29 cellular contexts compared by ENCODE assay signal in the genomic region with DNA sequence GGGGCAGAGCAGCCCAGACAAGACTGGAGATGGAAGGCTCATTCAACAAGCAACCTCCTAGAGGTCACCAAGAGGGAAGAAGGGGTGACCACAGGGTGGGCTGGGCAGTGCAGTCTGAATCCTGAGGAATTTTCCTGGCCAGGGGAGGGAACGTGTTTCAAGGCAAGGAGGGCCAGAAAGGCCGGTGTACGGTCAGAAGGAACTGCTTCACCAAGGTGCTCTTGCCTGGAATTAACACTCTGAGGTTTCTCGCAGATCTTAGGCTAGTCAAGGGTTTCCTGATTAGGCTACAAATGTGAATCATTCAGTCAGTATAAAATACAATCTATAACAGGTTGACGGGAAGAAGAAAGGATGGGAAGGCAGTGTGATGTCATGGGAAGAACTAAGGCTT.
DNase-seq lines count a peak whose midpoint lies in the region; ATAC-seq and TF ChIP-seq lines count a peak whose summit lies in the region.
"Had no signal": no experiment of that assay in that cellular context is flagged by ENCODE, and none has a peak within 500 bp of the region (broad histone marks: within the 10 kb centered on the region; RNA-seq: fewer than 3 reads in every experiment).

No MANE protein-coding gene starts in this region.

- H3K27ac ChIP-seq in endodermal cell (ENCODE audit: low read depth, low read length), result no peak overlapping the region
- no peak overlapping the region for H3K27ac ChIP-seq in brain microvascular endothelial cell
- H3K27ac ChIP-seq: BLaER1 treated with 17β-estradiol and CSF1 and Interleukin-3, amounts not matched to agents 10 nM and 100 nM; breast epithelium; left lung had no signal

- no peak for ATAC-seq in T-helper 17 cell
- ATAC-seq in stimulated activated effector memory CD8-positive, alpha-beta T cell treated with anti-CD3 and anti-CD28 coated beads, Interleukin-12 subunit alpha, Interleukin-12 subunit beta, amount 100 ng/mL, for 72 hours, result peak; percentile 27
- ATAC-seq: HCT116; HepG2; left lung; right cardiac atrium; stimulated activated naive CD8-positive, alpha-beta T cell treated with anti-CD3 and anti-CD28 coated beads, Interleukin-15, Interleukin-2, amounts not matched to agents 100 U/mL and 50 U/mL, for 24 hours had no signal

- no peak for DNase-seq in activated naive CD4-positive, alpha-beta T cell treated with anti-CD3 and anti-CD28 coated beads, Interleukin-2, amount 10 ng/mL, durations not matched to agents 7 days and 5 days
- DNase-seq in activated naive CD4-positive, alpha-beta T cell treated with anti-CD3 and anti-CD28 coated beads, Interleukin-2, amount 50 U/mL, for 16 hours, result no peak
- no peak for DNase-seq in T-helper 17 cell
- DNase-seq in endodermal cell, result peak; percentile 38
- peak in 1 of 2 donors; percentile 35 for DNase-seq in stimulated activated effector memory CD8-positive, alpha-beta T cell treated with anti-CD3 and anti-CD28 coated beads, Interleukin-12 subunit alpha, Interleukin-12 subunit beta, amount 100 ng/mL, for 72 hours (ENCODE audit: low spot score in 2 of 2)
- no peak for DNase-seq in glomerular visceral epithelial cell (ENCODE audit: extremely low spot score)
- DNase-seq in GM19240 (ENCODE audit: insufficient read length, low spot score), result no peak
- no peak for DNase-seq in brain microvascular endothelial cell
- DNase-seq: activated CD4-positive, alpha-beta T cell treated with anti-CD3 and anti-CD28 coated beads, Interleukin-2, amount 50 U/mL, for 48 hours; activated gamma-delta T cell treated with Interleukin-2 at 50 U/mL for 16 hours; COR-L47; DMS53; Karpas-422; left lung; mesendoderm; NCI-H1417; NCI-H2081; NCI-H226; NCI-H526 treated with DMSO at 0.1 percent for 48 hours; NK-92 treated with Interleukin-12 subunit alpha and Interleukin-12 subunit beta, amount 100 ng/mL, for 24 hours; posterior cingulate gyrus; right cardiac atrium; stimulated activated naive CD8-positive, alpha-beta T cell treated with anti-CD3 and anti-CD28 coated beads, Interleukin-15, Interleukin-2, amounts not matched to agents 100 U/mL and 50 U/mL, for 24 hours; T1000 had no signal

- H3K4me1 Mint-ChIP-seq in activated naive CD4-positive, alpha-beta T cell treated with anti-CD3 and anti-CD28 coated beads, Interleukin-2, amount 10 ng/mL, durations not matched to agents 7 days and 5 days, result peaks cover 64% of the 10 kb centered on the region
- H3K4me1 Mint-ChIP-seq in T-helper 17 cell, result peaks cover 7% of the 10 kb centered on the region
- H3K4me1 Mint-ChIP-seq in endodermal cell, result peaks cover 13% of the 10 kb centered on the region
- peaks cover 16% of the 10 kb centered on the region for H3K4me1 Mint-ChIP-seq in stimulated activated effector memory CD8-positive, alpha-beta T cell treated with anti-CD3 and anti-CD28 coated beads, Interleukin-12 subunit alpha, Interleukin-12 subunit beta, amount 100 ng/mL, for 72 hours

- H3K4me1 ChIP-seq in endodermal cell (ENCODE audit: control insufficient read depth, insufficient read depth, low read length), result peaks cover 9% of the 10 kb centered on the region
- H3K4me1 ChIP-seq: breast epithelium, left lung had no signal

- peaks cover 38% of the 10 kb centered on the region for H3K27me3 Mint-ChIP-seq in activated naive CD4-positive, alpha-beta T cell treated with anti-CD3 and anti-CD28 coated beads, Interleukin-2, amount 10 ng/mL, durations not matched to agents 7 days and 5 days
- peaks cover 51% of the 10 kb centered on the region for H3K27me3 Mint-ChIP-seq in T-helper 17 cell
- peaks cover 13% of the 10 kb centered on the region for H3K27me3 Mint-ChIP-seq in endodermal cell (ENCODE audit: insufficient read depth)

- TF ChIP-seq CTCF in endodermal cell (conservative IDR thresholded peaks at IDR 0.05) (no peak), brain microvascular endothelial cell (IDR thresholded peaks at IDR 0.05; ENCODE audit: low read depth, low read length, missing control alignments) (no peak)

- H3K36me3 ChIP-seq in endodermal cell (ENCODE audit: control insufficient read depth, insufficient read depth, low read length) (no peaks in the 10 kb centered on the region), brain microvascular endothelial cell (replicated peaks) (no peaks in the 10 kb centered on the region)
- H3K36me3 ChIP-seq: breast epithelium, left lung had no signal

- 80 to 82% methylated on average over 3 to 5 of the region's 5 CpGs for WGBS in endodermal cell (ENCODE audit: insufficient coverage in 1 of 2, insufficient read length in 1 of 2), 2 experiments

- no peak overlapping the region for H3K9ac ChIP-seq in endodermal cell (ENCODE audit: extremely low read depth, low read length, poor library complexity, severe bottlenecking)
- H3K9ac ChIP-seq: BLaER1 treated with 17β-estradiol and CSF1 and Interleukin-3, amounts not matched to agents 10 nM and 100 nM had no signal

- CTCF ChIA-PET in activated naive CD4-positive, alpha-beta T cell treated with anti-CD3 and anti-CD28 coated beads, Interleukin-2, amount 10 ng/mL, durations not matched to agents 7 days and 5 days (lab: Charles Lee), result no interaction called here

- H3K27ac Mint-ChIP-seq in activated naive CD4-positive, alpha-beta T cell treated with anti-CD3 and anti-CD28 coated beads, Interleukin-2, amount 10 ng/mL, durations not matched to agents 7 days and 5 days, result peak overlapping the region; percentile 56
- peak overlapping the region; percentile 86 for H3K27ac Mint-ChIP-seq in T-helper 17 cell
- no peak overlapping the region for H3K27ac Mint-ChIP-seq in endodermal cell
- no peak overlapping the region for H3K27ac Mint-ChIP-seq in stimulated activated effector memory CD8-positive, alpha-beta T cell treated with anti-CD3 and anti-CD28 coated beads, Interleukin-12 subunit alpha, Interleukin-12 subunit beta, amount 100 ng/mL, for 72 hours

- in situ Hi-C loops in brain microvascular endothelial cell (cut with HindIII; ENCODE audit: low pct_ligation_motif_present, low sequenced_read_pairs), result no loop called here

- H3K36me3 Mint-ChIP-seq in activated naive CD4-positive, alpha-beta T cell treated with anti-CD3 and anti-CD28 coated beads, Interleukin-2, amount 10 ng/mL, durations not matched to agents 7 days and 5 days, result peaks cover 1% of the 10 kb centered on the region
- H3K36me3 Mint-ChIP-seq in T-helper 17 cell (ENCODE audit: low read depth) (peaks cover 3% of the 10 kb centered on the region), endodermal cell (ENCODE audit: low read depth) (no peaks in the 10 kb centered on the region)
- no peaks in the 10 kb centered on the region for H3K36me3 Mint-ChIP-seq in stimulated activated effector memory CD8-positive, alpha-beta T cell treated with anti-CD3 and anti-CD28 coated beads, Interleukin-12 subunit alpha, Interleukin-12 subunit beta, amount 100 ng/mL, for 72 hours

- H3K27me3 ChIP-seq in endodermal cell (ENCODE audit: control insufficient read depth, insufficient read depth, low read length, poor library complexity, severe bottlenecking) (peaks cover 29% of the 10 kb centered on the region), brain microvascular endothelial cell (replicated peaks) (no peaks in the 10 kb centered on the region)
- H3K27me3 ChIP-seq: BLaER1 treated with 17β-estradiol and CSF1 and Interleukin-3, amounts not matched to agents 10 nM and 100 nM; breast epithelium had no signal

- H3K9me3 Mint-ChIP-seq in activated naive CD4-positive, alpha-beta T cell treated with anti-CD3 and anti-CD28 coated beads, Interleukin-2, amount 10 ng/mL, durations not matched to agents 7 days and 5 days, result no peaks in the 10 kb centered on the region
- no peaks in the 10 kb centered on the region for H3K9me3 Mint-ChIP-seq in endodermal cell
- H3K9me3 Mint-ChIP-seq in stimulated activated effector memory CD8-positive, alpha-beta T cell treated with anti-CD3 and anti-CD28 coated beads, Interleukin-12 subunit alpha, Interleukin-12 subunit beta, amount 100 ng/mL, for 72 hours, result no peaks in the 10 kb centered on the region

- H3K4me3 ChIP-seq in endodermal cell (ENCODE audit: low read length), result no peak overlapping the region
- H3K4me3 ChIP-seq in brain microvascular endothelial cell (ENCODE audit: low read depth, low read length), result no peak overlapping the region
- H3K4me3 ChIP-seq: BLaER1 treated with 17β-estradiol and CSF1 and Interleukin-3, amounts not matched to agents 10 nM and 100 nM; breast epithelium; left lung; smooth muscle cell had no signal

- H3K4me3 Mint-ChIP-seq in activated naive CD4-positive, alpha-beta T cell treated with anti-CD3 and anti-CD28 coated beads, Interleukin-2, amount 10 ng/mL, durations not matched to agents 7 days and 5 days, result no peak overlapping the region
- H3K4me3 Mint-ChIP-seq in T-helper 17 cell (no peak overlapping the region), endodermal cell (no peak overlapping the region)
- H3K4me3 Mint-ChIP-seq in stimulated activated effector memory CD8-positive, alpha-beta T cell treated with anti-CD3 and anti-CD28 coated beads, Interleukin-12 subunit alpha, Interleukin-12 subunit beta, amount 100 ng/mL, for 72 hours, result no peak overlapping the region

- no peaks in the 10 kb centered on the region for H3K9me3 ChIP-seq in T-helper 17 cell (ENCODE audit: control insufficient read depth, low read length, poor library complexity, severe bottlenecking)
- no peaks in the 10 kb centered on the region for H3K9me3 ChIP-seq in endodermal cell (ENCODE audit: control insufficient read depth, low read length)
- H3K9me3 ChIP-seq: BLaER1 treated with 17β-estradiol and CSF1 and Interleukin-3, amounts not matched to agents 10 nM and 100 nM; breast epithelium; left lung had no signal

Comparison
In these comparisons a context has a peak if more than half of its experiments do, and no peak if none do; other contexts are left out.
1. H3K27ac Mint-ChIP-seq: peak in activated naive CD4-positive, alpha-beta T cell treated with anti-CD3 and anti-CD28 coated beads, Interleukin-2, amount 10 ng/mL, durations not matched to agents 7 days and 5 days (single experiment) and T-helper 17 cell (single experiment); none in endodermal cell (single experiment) and stimulated activated effector memory CD8-positive, alpha-beta T cell treated with anti-CD3 and anti-CD28 coated beads, Interleukin-12 subunit alpha, Interleukin-12 subunit beta, amount 100 ng/mL, for 72 hours (single experiment).